1 cellular context compared by ENCODE assay signal in the genomic region with DNA sequence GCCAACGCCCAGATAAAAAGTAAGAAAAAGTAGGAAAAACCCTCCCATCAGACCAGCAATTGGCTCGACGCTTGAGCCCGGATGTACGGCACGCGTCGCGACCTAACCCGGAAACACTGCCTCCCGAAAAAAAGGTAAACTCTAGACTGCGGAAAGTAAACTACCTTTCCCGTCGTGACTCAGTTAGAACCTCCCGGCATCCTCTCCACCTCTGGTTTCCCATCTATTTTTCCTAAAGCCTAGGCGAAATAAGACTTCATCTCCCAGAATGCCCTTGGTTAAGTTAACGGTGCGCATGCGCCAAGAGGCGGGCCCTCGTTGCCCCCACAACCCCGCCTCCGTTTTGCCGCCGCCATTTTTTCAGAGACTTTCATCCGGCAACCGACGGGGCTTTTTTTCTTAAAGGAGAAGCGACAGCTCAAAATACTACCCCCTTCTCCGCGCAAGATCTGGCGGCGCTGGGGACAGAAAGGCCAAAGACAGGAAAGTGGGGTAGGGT.
TF ChIP-seq lines count a peak whose summit lies in the region.

No MANE protein-coding gene starts in this region.

TF ChIP-seq in HepG2, 621 proteins besides CTCF, POLR2A, EP300 and RAD21 (continued from another document and continues in another):
- TF ChIP-seq ZBED4 (CRISPR knock-in tag; IDR thresholded peaks at IDR 0.05; ENCODE audit: borderline replicate concordance) (peak; percentile 14; the same call in 1 of the 2 replicates), CEBPB (IDR thresholded peaks at IDR 0.05; ENCODE audit: borderline replicate concordance, low read depth, low read length) (no peak), TBL1XR1 (IDR thresholded peaks at IDR 0.05; ENCODE audit: borderline replicate concordance, low read length, partially characterized antibody) (peak; percentile 44), XRCC5 (optimal IDR thresholded peaks at IDR 0.05; ENCODE audit: low read length) (peak; percentile 43), ZNF782 (CRISPR knock-in tag; IDR thresholded peaks at IDR 0.05; ENCODE audit: borderline replicate concordance) (no peak), SAP130 (CRISPR knock-in tag; IDR thresholded peaks at IDR 0.05; ENCODE audit: low read depth) (peak; percentile 68), KLF11 (CRISPR knock-in tag; IDR thresholded peaks at IDR 0.05) (0 out of 2 replicates have a peak, but pooled peaks have one; percentile 14), MLLT10 (CRISPR knock-in tag; IDR thresholded peaks at IDR 0.05) (no peak), ZNF614 (CRISPR knock-in tag; IDR thresholded peaks at IDR 0.05; ENCODE audit: borderline replicate concordance) (no peak), SATB2 (CRISPR knock-in tag; IDR thresholded peaks at IDR 0.05) (no peak), ZNF660 (CRISPR knock-in tag; IDR thresholded peaks at IDR 0.05; ENCODE audit: borderline replicate concordance, low read depth) (no peak), ARNT2 (CRISPR knock-in tag; IDR thresholded peaks at IDR 0.05; ENCODE audit: low read depth) (no peak; the same call in 1 of the 2 replicates), ZZZ3 (CRISPR knock-in tag; IDR thresholded peaks at IDR 0.05; ENCODE audit: borderline replicate concordance) (no peak; the same call in 1 of the 2 replicates), ZNF781 (CRISPR knock-in tag; IDR thresholded peaks at IDR 0.05; ENCODE audit: borderline replicate concordance, not compliant biosample characterization) (no peak), GFI1 (CRISPR knock-in tag; IDR thresholded peaks at IDR 0.05; ENCODE audit: borderline replicate concordance) (peak; percentile 16; the same call in 1 of the 2 replicates), ZNF101 (CRISPR knock-in tag; IDR thresholded peaks at IDR 0.05; ENCODE audit: borderline replicate concordance, low read depth) (no peak), ZNF136 (CRISPR knock-in tag; IDR thresholded peaks at IDR 0.05; ENCODE audit: low read depth) (peak; percentile 80; the same call in 1 of the 2 replicates), MYC (CRISPR knock-in tag; IDR thresholded peaks at IDR 0.05; ENCODE audit: borderline replicate concordance) (no peak), ZNF615 (CRISPR knock-in tag; IDR thresholded peaks at IDR 0.05; ENCODE audit: borderline replicate concordance) (no peak), GPN1 (CRISPR knock-in tag; IDR thresholded peaks at IDR 0.05; ENCODE audit: borderline replicate concordance) (no peak), PHF8 (CRISPR knock-in tag; IDR thresholded peaks at IDR 0.05) (peak; percentile 41), ZNF567 (CRISPR knock-in tag; IDR thresholded peaks at IDR 0.05; ENCODE audit: borderline replicate concordance) (no peak), POLR2AphosphoS5 (IDR thresholded peaks at IDR 0.05; ENCODE audit: low read depth, low read length) (no peak), KDM6A (CRISPR knock-in tag; IDR thresholded peaks at IDR 0.05; ENCODE audit: low read depth) (no peak), ZNF777 (CRISPR knock-in tag; IDR thresholded peaks at IDR 0.05) (no peak), ZNF546 (CRISPR knock-in tag; conservative IDR thresholded peaks at IDR 0.05) (peak; percentile 40; the same call in 1 of the 2 replicates), ZNF547 (CRISPR knock-in tag; IDR thresholded peaks at IDR 0.05) (no peak), ISL2 (CRISPR knock-in tag; IDR thresholded peaks at IDR 0.05) (peak; percentile 71), FOXA1 (IDR thresholded peaks at IDR 0.05) (no peak), FOXA1 (CRISPR knock-in tag; IDR thresholded peaks at IDR 0.05) (peak; percentile 64), ZFP90 (CRISPR knock-in tag; IDR thresholded peaks at IDR 0.05; ENCODE audit: borderline replicate concordance) (0 out of 2 replicates have a peak, but pooled peaks have one; percentile 51), YEATS4 (CRISPR knock-in tag; IDR thresholded peaks at IDR 0.05; ENCODE audit: borderline replicate concordance) (peak; percentile 68), ATF7 (IDR thresholded peaks at IDR 0.05) (no peak), ATF7 (CRISPR knock-in tag; IDR thresholded peaks at IDR 0.05) (no peak), HBP1 (CRISPR knock-in tag; IDR thresholded peaks at IDR 0.05; ENCODE audit: low read depth) (no peak), ZFP1 (CRISPR knock-in tag; IDR thresholded peaks at IDR 0.05) (no peak), ELF1 (CRISPR knock-in tag; IDR thresholded peaks at IDR 0.05) (peak; percentile 85), HOXA3 (CRISPR knock-in tag; IDR thresholded peaks at IDR 0.05) (peak; percentile 63; the same call in 1 of the 2 replicates), ISX (CRISPR knock-in tag; conservative IDR thresholded peaks at IDR 0.05) (0 out of 2 replicates have a peak, but pooled peaks have one; percentile 1)
- TF ChIP-seq, protein P1, sequence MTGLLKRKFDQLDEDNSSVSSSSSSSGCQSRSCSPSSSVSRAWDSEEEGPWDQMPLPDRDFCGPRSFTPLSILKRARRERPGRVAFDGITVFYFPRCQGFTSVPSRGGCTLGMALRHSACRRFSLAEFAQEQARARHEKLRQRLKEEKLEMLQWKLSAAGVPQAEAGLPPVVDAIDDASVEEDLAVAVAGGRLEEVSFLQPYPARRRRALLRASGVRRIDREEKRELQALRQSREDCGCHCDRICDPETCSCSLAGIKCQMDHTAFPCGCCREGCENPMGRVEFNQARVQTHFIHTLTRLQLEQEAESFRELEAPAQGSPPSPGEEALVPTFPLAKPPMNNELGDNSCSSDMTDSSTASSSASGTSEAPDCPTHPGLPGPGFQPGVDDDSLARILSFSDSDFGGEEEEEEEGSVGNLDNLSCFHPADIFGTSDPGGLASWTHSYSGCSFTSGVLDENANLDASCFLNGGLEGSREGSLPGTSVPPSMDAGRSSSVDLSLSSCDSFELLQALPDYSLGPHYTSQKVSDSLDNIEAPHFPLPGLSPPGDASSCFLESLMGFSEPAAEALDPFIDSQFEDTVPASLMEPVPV (CRISPR knock-in tag; IDR thresholded peaks at IDR 0.05): no peak
- TF ChIP-seq, protein P2, sequence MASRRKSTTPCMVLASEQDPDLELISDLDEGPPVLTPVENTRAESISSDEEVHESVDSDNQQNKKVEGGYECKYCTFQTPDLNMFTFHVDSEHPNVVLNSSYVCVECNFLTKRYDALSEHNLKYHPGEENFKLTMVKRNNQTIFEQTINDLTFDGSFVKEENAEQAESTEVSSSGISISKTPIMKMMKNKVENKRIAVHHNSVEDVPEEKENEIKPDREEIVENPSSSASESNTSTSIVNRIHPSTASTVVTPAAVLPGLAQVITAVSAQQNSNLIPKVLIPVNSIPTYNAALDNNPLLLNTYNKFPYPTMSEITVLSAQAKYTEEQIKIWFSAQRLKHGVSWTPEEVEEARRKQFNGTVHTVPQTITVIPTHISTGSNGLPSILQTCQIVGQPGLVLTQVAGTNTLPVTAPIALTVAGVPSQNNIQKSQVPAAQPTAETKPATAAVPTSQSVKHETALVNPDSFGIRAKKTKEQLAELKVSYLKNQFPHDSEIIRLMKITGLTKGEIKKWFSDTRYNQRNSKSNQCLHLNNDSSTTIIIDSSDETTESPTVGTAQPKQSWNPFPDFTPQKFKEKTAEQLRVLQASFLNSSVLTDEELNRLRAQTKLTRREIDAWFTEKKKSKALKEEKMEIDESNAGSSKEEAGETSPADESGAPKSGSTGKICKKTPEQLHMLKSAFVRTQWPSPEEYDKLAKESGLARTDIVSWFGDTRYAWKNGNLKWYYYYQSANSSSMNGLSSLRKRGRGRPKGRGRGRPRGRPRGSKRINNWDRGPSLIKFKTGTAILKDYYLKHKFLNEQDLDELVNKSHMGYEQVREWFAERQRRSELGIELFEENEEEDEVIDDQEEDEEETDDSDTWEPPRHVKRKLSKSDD (CRISPR knock-in tag; IDR thresholded peaks at IDR 0.05; ENCODE audit: low read depth): no peak
- TF ChIP-seq, protein P3, sequence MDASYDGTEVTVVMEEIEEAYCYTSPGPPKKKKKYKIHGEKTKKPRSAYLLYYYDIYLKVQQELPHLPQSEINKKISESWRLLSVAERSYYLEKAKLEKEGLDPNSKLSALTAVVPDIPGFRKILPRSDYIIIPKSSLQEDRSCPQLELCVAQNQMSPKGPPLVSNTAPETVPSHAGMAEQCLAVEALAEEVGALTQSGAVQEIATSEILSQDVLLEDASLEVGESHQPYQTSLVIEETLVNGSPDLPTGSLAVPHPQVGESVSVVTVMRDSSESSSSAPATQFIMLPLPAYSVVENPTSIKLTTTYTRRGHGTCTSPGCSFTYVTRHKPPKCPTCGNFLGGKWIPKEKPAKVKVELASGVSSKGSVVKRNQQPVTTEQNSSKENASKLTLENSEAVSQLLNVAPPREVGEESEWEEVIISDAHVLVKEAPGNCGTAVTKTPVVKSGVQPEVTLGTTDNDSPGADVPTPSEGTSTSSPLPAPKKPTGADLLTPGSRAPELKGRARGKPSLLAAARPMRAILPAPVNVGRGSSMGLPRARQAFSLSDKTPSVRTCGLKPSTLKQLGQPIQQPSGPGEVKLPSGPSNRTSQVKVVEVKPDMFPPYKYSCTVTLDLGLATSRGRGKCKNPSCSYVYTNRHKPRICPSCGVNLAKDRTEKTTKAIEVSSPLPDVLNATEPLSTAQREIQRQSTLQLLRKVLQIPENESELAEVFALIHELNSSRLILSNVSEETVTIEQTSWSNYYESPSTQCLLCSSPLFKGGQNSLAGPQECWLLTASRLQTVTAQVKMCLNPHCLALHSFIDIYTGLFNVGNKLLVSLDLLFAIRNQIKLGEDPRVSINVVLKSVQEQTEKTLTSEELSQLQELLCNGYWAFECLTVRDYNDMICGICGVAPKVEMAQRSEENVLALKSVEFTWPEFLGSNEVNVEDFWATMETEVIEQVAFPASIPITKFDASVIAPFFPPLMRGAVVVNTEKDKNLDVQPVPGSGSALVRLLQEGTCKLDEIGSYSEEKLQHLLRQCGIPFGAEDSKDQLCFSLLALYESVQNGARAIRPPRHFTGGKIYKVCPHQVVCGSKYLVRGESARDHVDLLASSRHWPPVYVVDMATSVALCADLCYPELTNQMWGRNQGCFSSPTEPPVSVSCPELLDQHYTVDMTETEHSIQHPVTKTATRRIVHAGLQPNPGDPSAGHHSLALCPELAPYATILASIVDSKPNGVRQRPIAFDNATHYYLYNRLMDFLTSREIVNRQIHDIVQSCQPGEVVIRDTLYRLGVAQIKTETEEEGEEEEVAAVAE (CRISPR knock-in tag; IDR thresholded peaks at IDR 0.05; ENCODE audit: borderline replicate concordance): no peak
- TF ChIP-seq, protein P4, sequence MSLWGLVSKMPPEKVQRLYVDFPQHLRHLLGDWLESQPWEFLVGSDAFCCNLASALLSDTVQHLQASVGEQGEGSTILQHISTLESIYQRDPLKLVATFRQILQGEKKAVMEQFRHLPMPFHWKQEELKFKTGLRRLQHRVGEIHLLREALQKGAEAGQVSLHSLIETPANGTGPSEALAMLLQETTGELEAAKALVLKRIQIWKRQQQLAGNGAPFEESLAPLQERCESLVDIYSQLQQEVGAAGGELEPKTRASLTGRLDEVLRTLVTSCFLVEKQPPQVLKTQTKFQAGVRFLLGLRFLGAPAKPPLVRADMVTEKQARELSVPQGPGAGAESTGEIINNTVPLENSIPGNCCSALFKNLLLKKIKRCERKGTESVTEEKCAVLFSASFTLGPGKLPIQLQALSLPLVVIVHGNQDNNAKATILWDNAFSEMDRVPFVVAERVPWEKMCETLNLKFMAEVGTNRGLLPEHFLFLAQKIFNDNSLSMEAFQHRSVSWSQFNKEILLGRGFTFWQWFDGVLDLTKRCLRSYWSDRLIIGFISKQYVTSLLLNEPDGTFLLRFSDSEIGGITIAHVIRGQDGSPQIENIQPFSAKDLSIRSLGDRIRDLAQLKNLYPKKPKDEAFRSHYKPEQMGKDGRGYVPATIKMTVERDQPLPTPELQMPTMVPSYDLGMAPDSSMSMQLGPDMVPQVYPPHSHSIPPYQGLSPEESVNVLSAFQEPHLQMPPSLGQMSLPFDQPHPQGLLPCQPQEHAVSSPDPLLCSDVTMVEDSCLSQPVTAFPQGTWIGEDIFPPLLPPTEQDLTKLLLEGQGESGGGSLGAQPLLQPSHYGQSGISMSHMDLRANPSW (CRISPR knock-in tag; IDR thresholded peaks at IDR 0.05; ENCODE audit: borderline replicate concordance): no peak
- TF ChIP-seq, protein P5, sequence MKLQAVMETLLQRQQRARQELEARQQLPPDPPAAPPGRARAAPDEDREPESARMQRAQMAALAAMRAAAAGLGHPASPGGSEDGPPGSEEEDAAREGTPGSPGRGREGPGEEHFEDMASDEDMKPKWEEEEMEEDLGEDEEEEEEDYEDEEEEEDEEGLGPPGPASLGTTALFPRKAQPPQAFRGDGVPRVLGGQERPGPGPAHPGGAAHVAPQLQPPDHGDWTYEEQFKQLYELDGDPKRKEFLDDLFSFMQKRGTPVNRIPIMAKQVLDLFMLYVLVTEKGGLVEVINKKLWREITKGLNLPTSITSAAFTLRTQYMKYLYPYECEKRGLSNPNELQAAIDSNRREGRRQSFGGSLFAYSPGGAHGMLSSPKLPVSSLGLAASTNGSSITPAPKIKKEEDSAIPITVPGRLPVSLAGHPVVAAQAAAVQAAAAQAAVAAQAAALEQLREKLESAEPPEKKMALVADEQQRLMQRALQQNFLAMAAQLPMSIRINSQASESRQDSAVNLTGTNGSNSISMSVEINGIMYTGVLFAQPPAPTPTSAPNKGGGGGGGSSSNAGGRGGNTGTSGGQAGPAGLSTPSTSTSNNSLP (IDR thresholded peaks at IDR 0.05; ENCODE audit: low read depth, low read length): no peak; the same call in 1 of the 2 replicates
